In the genomic region with DNA sequence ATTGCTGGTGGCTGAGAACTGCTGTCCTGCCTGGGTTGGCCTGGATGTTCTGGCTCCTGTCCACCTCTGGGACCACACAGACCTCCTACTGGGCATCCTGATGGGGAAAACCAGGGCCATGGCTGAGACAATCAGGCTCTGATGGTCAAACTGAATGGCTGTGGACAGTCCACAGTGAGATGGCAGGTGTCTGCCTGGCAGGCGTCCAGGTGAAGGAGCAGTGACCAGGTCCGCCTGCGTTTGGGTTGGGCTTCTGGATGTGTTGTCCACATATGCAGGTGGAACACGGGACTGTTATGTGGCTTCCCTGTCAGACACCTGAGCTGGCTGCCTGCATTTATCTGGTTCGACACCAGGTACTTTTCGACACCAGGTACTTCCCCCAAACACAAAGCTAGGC, we compare ENCODE assay signal across 25 cellular contexts.
"Had no signal": no experiment of that assay in that cellular context is flagged by ENCODE, and none has a peak within 500 bp of the region (broad histone marks: within the 10 kb centered on the region; RNA-seq: fewer than 3 reads in every experiment).

No MANE protein-coding gene starts in this region.

- H3K4me2 ChIP-seq: smooth muscle cell had no signal

- FAIRE-seq: frontal cortex, pancreas had no signal

- H3K27ac ChIP-seq: neutrophil, pancreas, suprapubic skin, transverse colon, upper lobe of right lung, uterus had no signal

- H3K9me3 ChIP-seq: mucosa of descending colon, neutrophil, pancreas, suprapubic skin, transverse colon, upper lobe of right lung, uterus had no signal

- H3K4me1 ChIP-seq: pancreas, suprapubic skin, transverse colon, upper lobe of right lung, uterus had no signal

- ATAC-seq: effector memory CD8-positive, alpha-beta T cell; mucosa of descending colon; natural killer cell treated with Interleukin-12 subunit alpha and Interleukin-12 subunit beta and Interleukin-15 and Interleukin-18, amount 100 ng/mL, for 72 hours; pancreas; sciatic nerve; stimulated activated naive CD8-positive, alpha-beta T cell treated with anti-CD3 and anti-CD28 coated beads, Interleukin-15, amount 100 ng/mL, for 72 hours; upper lobe of right lung had no signal

- H3K27me3 ChIP-seq: pancreas, transverse colon, upper lobe of right lung, uterus had no signal

- DNase-seq: cortex of kidney; effector memory CD8-positive, alpha-beta T cell; hypothalamus; immature natural killer cell; islet precursor cell; kidney glomerular epithelial cell; mucosa of descending colon; naive B cell; pancreas; stimulated activated CD4-positive, alpha-beta T cell treated with anti-CD3 and anti-CD28 coated beads, Interleukin-12 subunit alpha, Interleukin-12 subunit beta, amount 100 ng/mL, for 4 hours; stimulated activated CD4-positive, alpha-beta T cell treated with anti-CD3 and anti-CD28 coated beads, Interleukin-1b, Interleukin-23, amount 100 ng/mL, for 48 hours; stimulated activated CD4-positive, alpha-beta T cell treated with anti-CD3 and anti-CD28 coated beads, Interleukin-4, amount 100 ng/mL, for 1 hour; stimulated activated CD8-positive, alpha-beta memory T cell treated with anti-CD3 and anti-CD28 coated beads, Interleukin-4, amount 100 ng/mL, for 48 hours; stimulated activated naive CD4-positive, alpha-beta T cell; stimulated activated naive CD8-positive, alpha-beta T cell treated with anti-CD3 and anti-CD28 coated beads, Interleukin-15, amount 100 ng/mL, for 72 hours; transverse colon; upper lobe of right lung; uterus had no signal

- H3K36me3 ChIP-seq: neutrophil, pancreas, suprapubic skin, transverse colon, upper lobe of right lung, uterus had no signal

- H3K4me3 ChIP-seq: lung, mucosa of descending colon, pancreas, smooth muscle cell, suprapubic skin, transverse colon, upper lobe of right lung, uterus had no signal
